20 cellular contexts compared by ENCODE assay signal in the genomic region with DNA sequence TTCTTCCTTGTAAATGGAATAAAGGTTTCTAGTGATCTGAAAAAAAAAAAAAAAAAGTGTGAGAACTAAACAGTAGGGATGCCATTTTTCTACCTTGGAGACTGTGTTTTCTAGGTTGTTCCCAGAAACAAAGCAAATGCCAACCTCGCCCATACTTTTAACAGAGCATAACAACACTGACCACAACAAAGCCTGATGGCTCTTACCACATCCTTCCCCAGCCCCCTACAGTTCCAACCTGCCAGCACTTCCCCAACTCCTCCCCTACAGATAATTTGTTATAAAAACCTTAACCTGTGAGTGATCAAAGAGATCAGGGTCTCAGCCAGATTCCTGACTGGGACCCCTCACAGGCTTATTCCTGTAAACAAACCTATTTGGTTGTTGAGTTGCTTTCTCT.
DNase-seq lines count a peak whose midpoint lies in the region; ATAC-seq and TF ChIP-seq lines count a peak whose summit lies in the region.
"Had no signal": no experiment of that assay in that cellular context is flagged by ENCODE, and none has a peak within 500 bp of the region (broad histone marks: within the 10 kb centered on the region; RNA-seq: fewer than 3 reads in every experiment).

No MANE protein-coding gene starts in this region.

- H3K9me3 ChIP-seq in mucosa of descending colon: no peaks in the 10 kb centered on the region
- H3K9me3 ChIP-seq: body of pancreas, SK-N-SH, thyroid gland had no signal

- peaks cover 7% of the 10 kb centered on the region for H3K4me1 Mint-ChIP-seq in activated CD8-positive, alpha-beta memory T cell treated with anti-CD3 and anti-CD28 coated beads, Interleukin-2, amount 10 ng/mL, durations not matched to agents 7 days and 5 days
- peaks cover 24 to 40% (median 24%) of the 10 kb centered on the region in 3 donors for H3K4me1 Mint-ChIP-seq in T-cell

- no peak overlapping the region for H3K4me3 Mint-ChIP-seq in activated CD8-positive, alpha-beta memory T cell treated with anti-CD3 and anti-CD28 coated beads, Interleukin-2, amount 10 ng/mL, durations not matched to agents 7 days and 5 days
- H3K4me3 Mint-ChIP-seq in T-cell: peak overlapping the region in 1 of 3 donors; percentile 34
- H3K4me3 Mint-ChIP-seq: activated naive CD8-positive, alpha-beta T cell; stimulated activated effector memory CD8-positive, alpha-beta T cell treated with anti-CD3 and anti-CD28 coated beads, Interleukin-12 subunit alpha, Interleukin-12 subunit beta, amount 100 ng/mL, for 72 hours had no signal

- no peak overlapping the region for H3K27ac Mint-ChIP-seq in activated CD8-positive, alpha-beta memory T cell treated with anti-CD3 and anti-CD28 coated beads, Interleukin-2, amount 10 ng/mL, durations not matched to agents 7 days and 5 days
- H3K27ac Mint-ChIP-seq in T-cell: peak overlapping the region in 1 of 2 donors; percentile 50
- H3K27ac Mint-ChIP-seq: activated naive CD8-positive, alpha-beta T cell; stimulated activated effector memory CD8-positive, alpha-beta T cell treated with anti-CD3 and anti-CD28 coated beads, Interleukin-12 subunit alpha, Interleukin-12 subunit beta, amount 100 ng/mL, for 72 hours had no signal

- H3K27me3 Mint-ChIP-seq in activated CD8-positive, alpha-beta memory T cell treated with anti-CD3 and anti-CD28 coated beads, Interleukin-2, amount 10 ng/mL, durations not matched to agents 7 days and 5 days: no peaks in the 10 kb centered on the region
- H3K27me3 Mint-ChIP-seq in T-cell: peaks cover 0 to 10% of the 10 kb centered on the region in 2 donors
- H3K27me3 Mint-ChIP-seq: activated naive CD8-positive, alpha-beta T cell had no signal

- CTCF ChIA-PET in activated CD8-positive, alpha-beta memory T cell treated with anti-CD3 and anti-CD28 coated beads, Interleukin-2, amount 10 ng/mL, durations not matched to agents 7 days and 5 days (lab: Charles Lee): no interaction called here
- CTCF ChIA-PET in T-cell (lab: Charles Lee): no interaction called here

- ATAC-seq in activated CD8-positive, alpha-beta memory T cell treated with anti-CD3 and anti-CD28 coated beads, Interleukin-2, amount 10 ng/mL, durations not matched to agents 7 days and 5 days: no peak
- ATAC-seq in T-cell (replicated peaks in 1 of 4) (peak; percentile 37 to 99 (median 69)), mucosa of descending colon (peak; percentile 26)
- ATAC-seq: body of pancreas; K562; stimulated activated effector memory CD8-positive, alpha-beta T cell treated with anti-CD3 and anti-CD28 coated beads, Interleukin-12 subunit alpha, Interleukin-12 subunit beta, amount 100 ng/mL, for 72 hours had no signal

- no peaks in the 10 kb centered on the region for H3K36me3 ChIP-seq in mucosa of descending colon (ENCODE audit: low read depth)
- H3K36me3 ChIP-seq: thyroid gland had no signal

- POLR2A ChIA-PET in T-cell (lab: Charles Lee): no interaction called here

- TF ChIP-seq CTCF in mucosa of descending colon (IDR thresholded peaks at IDR 0.05): no peak

- no peak overlapping the region for H3K4me3 ChIP-seq in mucosa of descending colon
- H3K4me3 ChIP-seq: body of pancreas, K562, thyroid gland had no signal

- no peaks in the 10 kb centered on the region for H3K4me1 ChIP-seq in mucosa of descending colon (ENCODE audit: low read depth)
- H3K4me1 ChIP-seq: body of pancreas, thyroid gland had no signal

- H3K36me3 Mint-ChIP-seq in activated CD8-positive, alpha-beta memory T cell treated with anti-CD3 and anti-CD28 coated beads, Interleukin-2, amount 10 ng/mL, durations not matched to agents 7 days and 5 days: no peaks in the 10 kb centered on the region
- no peaks in the 10 kb centered on the region for H3K36me3 Mint-ChIP-seq in T-cell
- H3K36me3 Mint-ChIP-seq: stimulated activated effector memory CD8-positive, alpha-beta T cell treated with anti-CD3 and anti-CD28 coated beads, Interleukin-12 subunit alpha, Interleukin-12 subunit beta, amount 100 ng/mL, for 72 hours had no signal

- DNase-seq in activated CD8-positive, alpha-beta memory T cell treated with anti-CD3 and anti-CD28 coated beads, Interleukin-2, amount 10 ng/mL, durations not matched to agents 7 days and 5 days: peak; percentile 40
- DNase-seq in activated CD8-positive, alpha-beta memory T cell treated with anti-CD3 and anti-CD28 coated beads for 24 hours: no peak
- peak; percentile 1 for DNase-seq in HT1080 (ENCODE audit: low read depth)
- peak in 31 of 34 experiments; percentile 2 to 48 (median 24) for DNase-seq in T-cell
- no peak for DNase-seq in mucosa of descending colon
- DNase-seq in NCI-H1930 (lab: John Stamatoyannopoulos, UW): no peak
- DNase-seq in anterior cingulate cortex (lab: John Stamatoyannopoulos, UW): no peak
- DNase-seq in epidermal melanocyte (ENCODE audit: insufficient read length, low spot score): no peak
- DNase-seq: activated CD4-positive, alpha-beta T cell treated with anti-CD3 and anti-CD28 coated beads for 4 hours; activated T-cell treated with anti-CD3 and anti-CD28 coated beads, Interleukin-2, amount 50 U/mL, for 1 hour; body of pancreas; DMS79 treated with DMSO at 0.1 percent for 48 hours; glutamatergic neuron; NCI-H1105; NCI-H446 treated with DMSO at 0.1 percent for 48 hours; SK-N-SH; thyroid gland had no signal

- intact Hi-C loops in mucosa of descending colon (cut with DNase I, micrococcal nuclease): no loop called here

- H3K9me3 Mint-ChIP-seq in activated CD8-positive, alpha-beta memory T cell treated with anti-CD3 and anti-CD28 coated beads, Interleukin-2, amount 10 ng/mL, durations not matched to agents 7 days and 5 days (ENCODE audit: low read depth): peaks cover 2% of the 10 kb centered on the region
- H3K9me3 Mint-ChIP-seq in T-cell: peaks cover 0 to 22% (median 7%) of the 10 kb centered on the region in 3 donors

Comparison
In these comparisons a context has a peak if more than half of its experiments do, and no peak if none do; other contexts are left out.
1. DNase-seq: peak in activated CD8-positive, alpha-beta memory T cell treated with anti-CD3 and anti-CD28 coated beads, Interleukin-2, amount 10 ng/mL, durations not matched to agents 7 days and 5 days (single experiment), HT1080 (single experiment) and T-cell (31 of 34); none in activated CD8-positive, alpha-beta memory T cell treated with anti-CD3 and anti-CD28 coated beads for 24 hours (single experiment), mucosa of descending colon (0 of 3), NCI-H1930 (0 of 2), anterior cingulate cortex (0 of 58) and epidermal melanocyte (single experiment).